ENCODE assay signal across 8 cellular contexts in the genomic region with DNA sequence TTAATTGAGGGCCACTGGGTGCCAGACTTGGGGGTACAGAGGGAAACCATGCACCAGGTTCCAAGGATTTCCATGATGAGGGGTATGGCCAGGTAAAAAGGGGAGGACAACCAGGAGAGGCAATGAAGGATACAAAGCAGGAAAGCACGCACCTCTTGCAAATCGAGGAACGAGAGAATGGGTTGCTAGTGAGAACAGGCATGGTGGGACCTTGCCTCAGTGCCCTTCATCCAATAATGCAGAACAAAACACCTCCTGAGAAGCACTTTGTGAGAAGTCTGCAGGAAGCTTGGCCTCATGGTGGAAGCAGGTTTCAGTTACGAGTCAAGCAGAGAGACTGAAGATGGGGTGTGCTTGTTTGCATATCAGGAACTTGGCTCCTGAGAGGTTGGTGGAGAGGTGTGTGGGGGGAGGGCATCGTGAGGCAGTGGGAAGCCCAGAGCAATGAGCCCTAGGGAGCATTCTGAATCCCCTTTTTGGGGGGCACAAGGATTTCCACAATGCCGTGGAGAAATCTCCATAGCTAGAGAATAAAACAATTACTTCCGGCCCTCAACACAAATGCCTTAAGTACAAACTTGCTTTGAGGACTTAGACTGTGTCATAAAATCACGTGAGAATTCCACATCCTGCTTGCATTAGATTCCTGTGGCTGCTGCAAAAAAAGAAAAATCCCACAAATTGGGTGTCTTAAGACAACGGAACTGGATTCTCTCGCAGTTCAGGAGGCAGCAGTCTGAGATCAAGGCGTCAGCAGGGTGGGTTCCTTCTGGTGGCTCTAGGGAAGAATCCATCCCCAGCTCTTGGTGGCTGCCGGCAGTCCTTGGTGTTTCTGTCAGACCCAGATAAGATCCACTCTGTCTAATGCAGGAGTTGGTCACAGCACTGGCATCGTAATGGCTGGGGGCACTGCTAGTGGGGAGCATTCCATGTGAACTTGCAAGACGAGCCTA. TPM values are rescaled to one million over a fixed set of nuclear protein-coding genes. Genes with fewer than 3 reads are reported as not detected.
DNase-seq lines count a peak whose midpoint lies in the region; ATAC-seq, FAIRE-seq and TF ChIP-seq lines count a peak whose summit lies in the region.

No MANE protein-coding gene starts in this region.

- H3K36me3 ChIP-seq in heart left ventricle, result no peaks in the 10 kb centered on the region

- 20 to 29% (median 27%) methylated on average over 14 of the region's 14 CpGs for WGBS in heart left ventricle, 4 donors

- peaks cover 21% of the 10 kb centered on the region for H3K4me1 Mint-ChIP-seq in activated CD4-positive, alpha-beta memory T cell treated with anti-CD3 and anti-CD28 coated beads for 36 hours (ENCODE audit: low read depth)
- peaks cover 14% of the 10 kb centered on the region for H3K4me1 Mint-ChIP-seq in activated CD4-positive, alpha-beta memory T cell treated with anti-CD3 and anti-CD28 coated beads, Interleukin-2, amount 10 ng/mL, durations not matched to agents 7 days and 5 days
- peaks cover 12% of the 10 kb centered on the region for H3K4me1 Mint-ChIP-seq in T-helper 2 cell treated with Interferon-gamma antibody and Interleukin-4, amounts not matched to agents 5 μg/mL and 100 μg/mL, for 36 hours (ENCODE audit: low read depth)
- H3K4me1 Mint-ChIP-seq in stimulated activated memory B cell treated with anti-CD40 and anti-IgM and Interleukin-4, amounts not matched to agents 10 μg/mL and 1 μg/mL and 100 μg/mL, for 72 hours, result peaks cover 19% of the 10 kb centered on the region
- H3K4me1 Mint-ChIP-seq in Calu3 (ENCODE audit: low read depth, unreplicated experiment), result no peaks in the 10 kb centered on the region

- peaks cover 0 to 29% (median 0%) of the 10 kb centered on the region in 9 donors for H3K27me3 ChIP-seq in heart left ventricle

- DNase-seq in activated CD4-positive, alpha-beta memory T cell treated with anti-CD3 and anti-CD28 coated beads for 36 hours, result no peak
- DNase-seq in activated CD4-positive, alpha-beta memory T cell treated with anti-CD3 and anti-CD28 coated beads, Interleukin-2, amount 10 ng/mL, durations not matched to agents 7 days and 5 days, result no peak
- DNase-seq in T-helper 2 cell treated with Interferon-gamma antibody and Interleukin-4, amounts not matched to agents 5 μg/mL and 100 μg/mL, for 36 hours (ENCODE audit: low spot score), result no peak
- peak in 1 of 5 donors; percentile 17 for DNase-seq in heart left ventricle
- no peak for DNase-seq in GM12892 (ENCODE audit: insufficient read length)
- no peak for DNase-seq in Calu3

- peaks cover 3% of the 10 kb centered on the region for H3K27me3 Mint-ChIP-seq in activated CD4-positive, alpha-beta memory T cell treated with anti-CD3 and anti-CD28 coated beads for 36 hours
- H3K27me3 Mint-ChIP-seq in activated CD4-positive, alpha-beta memory T cell treated with anti-CD3 and anti-CD28 coated beads, Interleukin-2, amount 10 ng/mL, durations not matched to agents 7 days and 5 days, result peaks cover 5% of the 10 kb centered on the region
- H3K27me3 Mint-ChIP-seq in T-helper 2 cell treated with Interferon-gamma antibody and Interleukin-4, amounts not matched to agents 5 μg/mL and 100 μg/mL, for 36 hours (ENCODE audit: low read depth), result peaks cover 6% of the 10 kb centered on the region
- peaks cover 35% of the 10 kb centered on the region for H3K27me3 Mint-ChIP-seq in stimulated activated memory B cell treated with anti-CD40 and anti-IgM and Interleukin-4, amounts not matched to agents 10 μg/mL and 1 μg/mL and 100 μg/mL, for 72 hours
- peaks cover 51% of the 10 kb centered on the region for H3K27me3 Mint-ChIP-seq in Calu3 (ENCODE audit: unreplicated experiment)

- intact Hi-C loops in activated CD4-positive, alpha-beta memory T cell treated with anti-CD3 and anti-CD28 coated beads for 36 hours (cut with micrococcal nuclease), result no loop called here
- intact Hi-C loops in heart left ventricle (cut with DNase I) (no loop called here), Calu3 (cut with micrococcal nuclease; ENCODE audit: unreplicated experiment) (no loop called here)

- POLR2A ChIA-PET in activated CD4-positive, alpha-beta memory T cell treated with anti-CD3 and anti-CD28 coated beads for 36 hours (lab: Charles Lee), result no interaction called here
- POLR2A ChIA-PET in activated CD4-positive, alpha-beta memory T cell treated with anti-CD3 and anti-CD28 coated beads, Interleukin-2, amount 10 ng/mL, durations not matched to agents 7 days and 5 days (lab: Charles Lee), result no interaction called here

- H3K27ac ChIP-seq in heart left ventricle, result no peak overlapping the region

- no peak overlapping the region for H3K27ac Mint-ChIP-seq in activated CD4-positive, alpha-beta memory T cell treated with anti-CD3 and anti-CD28 coated beads for 36 hours
- H3K27ac Mint-ChIP-seq in activated CD4-positive, alpha-beta memory T cell treated with anti-CD3 and anti-CD28 coated beads, Interleukin-2, amount 10 ng/mL, durations not matched to agents 7 days and 5 days, result no peak overlapping the region
- peak overlapping the region; percentile 60 for H3K27ac Mint-ChIP-seq in T-helper 2 cell treated with Interferon-gamma antibody and Interleukin-4, amounts not matched to agents 5 μg/mL and 100 μg/mL, for 36 hours
- peak overlapping the region; percentile 48 for H3K27ac Mint-ChIP-seq in stimulated activated memory B cell treated with anti-CD40 and anti-IgM and Interleukin-4, amounts not matched to agents 10 μg/mL and 1 μg/mL and 100 μg/mL, for 72 hours
- no peak overlapping the region for H3K27ac Mint-ChIP-seq in Calu3 (ENCODE audit: unreplicated experiment)

- peaks cover 0 to 11% (median 0%) of the 10 kb centered on the region in 12 donors for H3K4me1 ChIP-seq in heart left ventricle

- CTCF ChIA-PET in activated CD4-positive, alpha-beta memory T cell treated with anti-CD3 and anti-CD28 coated beads for 36 hours (lab: Charles Lee), result interaction anchor here (1.2 to 1.3 kb wide), 3 partner anchors 9 to 13 kb away, joined by 3 to 4 read pairs (median 3); no protein-coding TSS in a partner anchor
- CTCF ChIA-PET in activated CD4-positive, alpha-beta memory T cell treated with anti-CD3 and anti-CD28 coated beads, Interleukin-2, amount 10 ng/mL, durations not matched to agents 7 days and 5 days (lab: Charles Lee), result no interaction called here
- CTCF ChIA-PET in Calu3 (lab: Charles Lee), result no interaction called here

- peak overlapping the region in 5 of 12 donors; percentile 2 to 33 (median 14) for H3K4me3 ChIP-seq in heart left ventricle

- BruUV-seq in Calu3 (replicated peaks; lab: Mats Ljungman, UMichigan), result no TSS peak

- TF ChIP-seq CTCF in heart left ventricle (IDR thresholded peaks at IDR 0.05) (no peak), Calu3 (IDR thresholded peaks at IDR 0.05; ENCODE audit: unreplicated experiment) (no peak)

- H3K9me3 ChIP-seq in heart left ventricle, result no peaks in the 10 kb centered on the region

- TF ChIP-seq POLR2A in heart left ventricle (IDR thresholded peaks at IDR 0.05) (no peak), GM12892 (IDR thresholded peaks at IDR 0.05; ENCODE audit: low read depth, low read length) (no peak)

- H3K36me3 Mint-ChIP-seq in activated CD4-positive, alpha-beta memory T cell treated with anti-CD3 and anti-CD28 coated beads for 36 hours, result no peaks in the 10 kb centered on the region
- H3K36me3 Mint-ChIP-seq in activated CD4-positive, alpha-beta memory T cell treated with anti-CD3 and anti-CD28 coated beads, Interleukin-2, amount 10 ng/mL, durations not matched to agents 7 days and 5 days (ENCODE audit: low read depth), result no peaks in the 10 kb centered on the region
- no peaks in the 10 kb centered on the region for H3K36me3 Mint-ChIP-seq in T-helper 2 cell treated with Interferon-gamma antibody and Interleukin-4, amounts not matched to agents 5 μg/mL and 100 μg/mL, for 36 hours (ENCODE audit: low read depth)
- H3K36me3 Mint-ChIP-seq in stimulated activated memory B cell treated with anti-CD40 and anti-IgM and Interleukin-4, amounts not matched to agents 10 μg/mL and 1 μg/mL and 100 μg/mL, for 72 hours, result no peaks in the 10 kb centered on the region
- H3K36me3 Mint-ChIP-seq in Calu3 (ENCODE audit: insufficient read depth, unreplicated experiment), result no peaks in the 10 kb centered on the region

- ATAC-seq in heart left ventricle, result peak in 3 of 4 donors; percentile 55 to 79 (median 77)
- ATAC-seq in stimulated activated memory B cell treated with anti-CD40 and anti-IgM and Interleukin-4, amounts not matched to agents 10 μg/mL and 1 μg/mL and 100 μg/mL, for 72 hours, result peak; percentile 62
- no peak for ATAC-seq in GM21786 (IDR thresholded peaks at IDR 0.05; ENCODE audit: unreplicated experiment)

- peak overlapping the region; percentile 29 for H3K4me3 Mint-ChIP-seq in activated CD4-positive, alpha-beta memory T cell treated with anti-CD3 and anti-CD28 coated beads for 36 hours
- H3K4me3 Mint-ChIP-seq in activated CD4-positive, alpha-beta memory T cell treated with anti-CD3 and anti-CD28 coated beads, Interleukin-2, amount 10 ng/mL, durations not matched to agents 7 days and 5 days, result no peak overlapping the region
- peak overlapping the region; percentile 71 for H3K4me3 Mint-ChIP-seq in T-helper 2 cell treated with Interferon-gamma antibody and Interleukin-4, amounts not matched to agents 5 μg/mL and 100 μg/mL, for 36 hours
- peak overlapping the region; percentile 65 for H3K4me3 Mint-ChIP-seq in stimulated activated memory B cell treated with anti-CD40 and anti-IgM and Interleukin-4, amounts not matched to agents 10 μg/mL and 1 μg/mL and 100 μg/mL, for 72 hours
- no peak overlapping the region for H3K4me3 Mint-ChIP-seq in Calu3 (ENCODE audit: low read depth, unreplicated experiment)

- H3K9me3 Mint-ChIP-seq in activated CD4-positive, alpha-beta memory T cell treated with anti-CD3 and anti-CD28 coated beads for 36 hours, result no peaks in the 10 kb centered on the region
- H3K9me3 Mint-ChIP-seq in activated CD4-positive, alpha-beta memory T cell treated with anti-CD3 and anti-CD28 coated beads, Interleukin-2, amount 10 ng/mL, durations not matched to agents 7 days and 5 days, result no peaks in the 10 kb centered on the region
- no peaks in the 10 kb centered on the region for H3K9me3 Mint-ChIP-seq in T-helper 2 cell treated with Interferon-gamma antibody and Interleukin-4, amounts not matched to agents 5 μg/mL and 100 μg/mL, for 36 hours
- no peaks in the 10 kb centered on the region for H3K9me3 Mint-ChIP-seq in stimulated activated memory B cell treated with anti-CD40 and anti-IgM and Interleukin-4, amounts not matched to agents 10 μg/mL and 1 μg/mL and 100 μg/mL, for 72 hours
- H3K9me3 Mint-ChIP-seq in Calu3 (ENCODE audit: low read depth, unreplicated experiment), result no peaks in the 10 kb centered on the region

- FAIRE-seq in GM12892 (lab: Jason Lieb, UNC), result no peak

RNA-seq across cellular contexts. Expression of a gene that starts 54.9 kb away (rescaled TPM):
- total RNA-seq in activated CD4-positive, alpha-beta memory T cell treated with anti-CD3 and anti-CD28 coated beads for 36 hours, result 1 to 10 TPM in 1 of 2 experiments, under 1 TPM in 1; 0.77 to 1.1 TPM
- 1 to 10 TPM; 2.0 to 2.2 TPM for total RNA-seq in activated CD4-positive, alpha-beta memory T cell treated with anti-CD3 and anti-CD28 coated beads, Interleukin-2, amount 10 ng/mL, durations not matched to agents 7 days and 5 days
- 10 to 100 TPM; 10.3 to 30.3 (median 15.6) TPM for total RNA-seq in heart left ventricle
- polyA plus RNA-seq in heart left ventricle, result 10 to 100 TPM in 1 of 2 donors, 1 to 10 TPM in 1; 3.8 to 21.9 TPM
- 1.7 TPM for polyA plus RNA-seq in GM12892 (2012; ENCODE audit: missing spikeins)
- total RNA-seq in Calu3 (2022), result 52.3 and 59.0 TPM in 2 replicates

Comparison
In these comparisons a context has a peak if more than half of its experiments do, and no peak if none do; other contexts are left out.
1. H3K4me3 Mint-ChIP-seq: peak in activated CD4-positive, alpha-beta memory T cell treated with anti-CD3 and anti-CD28 coated beads for 36 hours (single experiment), T-helper 2 cell treated with Interferon-gamma antibody and Interleukin-4, amounts not matched to agents 5 μg/mL and 100 μg/mL, for 36 hours (single experiment) and stimulated activated memory B cell treated with anti-CD40 and anti-IgM and Interleukin-4, amounts not matched to agents 10 μg/mL and 1 μg/mL and 100 μg/mL, for 72 hours (single experiment); none in activated CD4-positive, alpha-beta memory T cell treated with anti-CD3 and anti-CD28 coated beads, Interleukin-2, amount 10 ng/mL, durations not matched to agents 7 days and 5 days (single experiment) and Calu3 (single experiment).
2. H3K27ac Mint-ChIP-seq: peak in T-helper 2 cell treated with Interferon-gamma antibody and Interleukin-4, amounts not matched to agents 5 μg/mL and 100 μg/mL, for 36 hours (single experiment) and stimulated activated memory B cell treated with anti-CD40 and anti-IgM and Interleukin-4, amounts not matched to agents 10 μg/mL and 1 μg/mL and 100 μg/mL, for 72 hours (single experiment); none in activated CD4-positive, alpha-beta memory T cell treated with anti-CD3 and anti-CD28 coated beads for 36 hours (single experiment), activated CD4-positive, alpha-beta memory T cell treated with anti-CD3 and anti-CD28 coated beads, Interleukin-2, amount 10 ng/mL, durations not matched to agents 7 days and 5 days (single experiment) and Calu3 (single experiment).